In genomic region chr16:24737916-24738594, GRCh38 we compare ENCODE assay signal across 10 cellular contexts. TPM values are rescaled to one million over a fixed set of nuclear protein-coding genes. Genes with fewer than 3 reads are reported as not detected.
DNase-seq lines count a peak whose midpoint lies in the region; ATAC-seq and TF ChIP-seq lines count a peak whose summit lies in the region.
"Had no signal": no experiment of that assay in that cellular context is flagged by ENCODE, and none has a peak within 500 bp of the region (broad histone marks: within the 10 kb centered on the region; RNA-seq: fewer than 3 reads in every experiment).

No MANE protein-coding gene starts in this region.

- H3K36me3 Mint-ChIP-seq in IgD-negative memory B cell, result peaks cover 12% of the 10 kb centered on the region

- intact Hi-C loops in ascending aorta (cut with DNase I), result loop anchor here (5.0 kb wide), 1 partner anchor 91 kb away; no protein-coding TSS in a partner anchor
- intact Hi-C loops in right lobe of liver (cut with DNase I), result no loop called here
- intact Hi-C loops in stomach (cut with DNase I; ENCODE audit: low total_unique reads), result no loop called here

- H3K27ac ChIP-seq in ascending aorta (peak overlapping the region; percentile 66 to 81), right lobe of liver (peak overlapping the region; percentile 59 to 72 (median 69)), stomach (peak overlapping the region in 3 of 5 donors; percentile 64 to 78 (median 73))

- H3K27me3 ChIP-seq in ascending aorta, result no peaks in the 10 kb centered on the region
- H3K27me3 ChIP-seq in right lobe of liver, result no peaks in the 10 kb centered on the region
- no peaks in the 10 kb centered on the region for H3K27me3 ChIP-seq in stomach

- peaks cover 3 to 4% of the 10 kb centered on the region in 2 donors for H3K36me3 ChIP-seq in ascending aorta
- peaks cover 0 to 8% (median 2%) of the 10 kb centered on the region in 4 donors for H3K36me3 ChIP-seq in right lobe of liver
- H3K36me3 ChIP-seq in stomach, result peaks cover 0 to 16% (median 7%) of the 10 kb centered on the region in 4 donors

- no peak for TF ChIP-seq EP300 in stomach (IDR thresholded peaks at IDR 0.05)

- peaks cover 13 to 69% of the 10 kb centered on the region in 2 donors for H3K4me1 ChIP-seq in ascending aorta
- peaks cover 0 to 89% (median 34%) of the 10 kb centered on the region in 4 donors for H3K4me1 ChIP-seq in right lobe of liver
- H3K4me1 ChIP-seq in stomach, result peaks cover 53 to 100% (median 80%) of the 10 kb centered on the region in 4 donors

- no peaks in the 10 kb centered on the region for H3K9me3 Mint-ChIP-seq in IgD-negative memory B cell

- TF ChIP-seq CTCF in ascending aorta (IDR thresholded peaks at IDR 0.05) (no peak), right lobe of liver (IDR thresholded peaks at IDR 0.05) (no peak), stomach (IDR thresholded peaks at IDR 0.05) (no peak)

- peaks cover 49 to 70% (median 61%) of the 10 kb centered on the region in 3 donors for H3K4me1 Mint-ChIP-seq in IgD-negative memory B cell

- 33% methylated on average over 5 of the region's 5 CpGs for WGBS in right lobe of liver (ENCODE audit: insufficient coverage, low coverage, low lambda C conversion rate, missing lambda C conversion rate)
- WGBS in stomach, 5 donors, result 54 to 71% (median 59%) methylated on average over 5 of the region's 5 CpGs

- TF ChIP-seq POLR2A in right lobe of liver (IDR thresholded peaks at IDR 0.05), result no peak
- no peak for TF ChIP-seq POLR2A in stomach (IDR thresholded peaks at IDR 0.05)

- ATAC-seq in right lobe of liver (peak; percentile 3 to 30 (median 20)), GM18909 (IDR thresholded peaks at IDR 0.05; ENCODE audit: poor library complexity, unreplicated experiment) (no peak)

- peak overlapping the region in 2 of 3 donors; percentile 29 to 66 for H3K27ac Mint-ChIP-seq in IgD-negative memory B cell

- DNase-seq in ascending aorta (ENCODE audit: low spot score in 2 of 2) (no peak), right lobe of liver (no peak), stomach (no peak), 8988T (no peak), dermis blood vessel endothelial cell (no peak)
- DNase-seq in stimulated activated CD4-positive, alpha-beta T cell treated with anti-CD3 and anti-CD28 coated beads, Interleukin-4, amount 100 ng/mL, for 24 hours, result no peak
- DNase-seq: kidney glomerular epithelial cell, NCI-H2227 treated with DMSO at 0.1 percent for 48 hours had no signal

- H3K27me3 Mint-ChIP-seq in IgD-negative memory B cell, result no peaks in the 10 kb centered on the region

- H3K9me3 ChIP-seq in ascending aorta (no peaks in the 10 kb centered on the region), right lobe of liver (no peaks in the 10 kb centered on the region), stomach (no peaks in the 10 kb centered on the region)

- H3K4me3 Mint-ChIP-seq in IgD-negative memory B cell, result peak overlapping the region in 1 of 4 donors; percentile 42

- H3K4me3 ChIP-seq in ascending aorta (peak overlapping the region; percentile 16 to 44), right lobe of liver (peak overlapping the region in 1 of 3 donors; percentile 4), stomach (no peak overlapping the region)

RNA-seq across cellular contexts. Expression of gene TNRC6A, which starts 8.6 kb away (rescaled TPM):
- polyA plus RNA-seq in IgD-negative memory B cell (26.3 TPM), stomach (10 to 100 TPM in 1 of 3 donors, 1 to 10 TPM in 2; 6.8 to 30.2 (median 10.0) TPM)
- total RNA-seq in ascending aorta (36.7 TPM), right lobe of liver (10 to 100 TPM; 17.0 to 38.4 (median 23.1) TPM), stomach (10 to 100 TPM; 37.1 to 59.6 (median 47.3) TPM), dermis blood vessel endothelial cell (31.4 and 47.1 TPM in 2 replicates)

Comparison
In these comparisons a context has a peak if more than half of its experiments do, and no peak if none do; other contexts are left out.
1. H3K4me3 ChIP-seq: peak in ascending aorta (2 of 2); none in stomach (0 of 4).
2. Peak in every context shown above with its lines, with median percentiles within 50 percentile points of each other: H3K27ac ChIP-seq.